19 cellular contexts compared by ENCODE assay signal in the genomic region with DNA sequence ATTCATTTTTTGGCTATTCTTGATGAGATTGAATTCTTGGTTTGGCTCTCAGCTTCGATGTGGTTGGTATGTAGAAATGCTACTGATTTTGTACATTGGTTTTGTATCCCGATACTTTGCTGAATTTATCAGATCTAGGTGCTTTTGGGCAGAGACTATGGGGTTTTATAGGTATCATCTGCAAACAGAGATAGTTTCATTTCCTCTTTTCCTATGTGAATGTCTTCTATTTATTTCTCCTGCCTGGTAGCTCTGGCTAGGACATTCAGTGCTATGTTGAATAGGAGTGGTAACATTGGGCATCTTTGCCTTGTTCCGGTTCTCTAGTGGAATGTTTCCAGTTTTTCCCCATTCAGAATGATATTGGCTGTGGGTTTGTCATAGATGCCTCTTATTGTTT. TPM values are rescaled to one million over a fixed set of nuclear protein-coding genes. Genes with fewer than 3 reads are reported as not detected.
"Had no signal": no experiment of that assay in that cellular context is flagged by ENCODE, and none has a peak within 500 bp of the region (broad histone marks: within the 10 kb centered on the region; RNA-seq: fewer than 3 reads in every experiment).

No MANE protein-coding gene starts in this region.

- H3K4me1 Mint-ChIP-seq: activated naive CD8-positive, alpha-beta T cell treated with anti-CD3 and anti-CD28 coated beads, Interleukin-2, amount 10 ng/mL, durations not matched to agents 7 days and 5 days; activated T-helper 17 cell treated with anti-CD3 and anti-CD28 coated beads, Interleukin-2, amount 50 U/mL, for 72 hours; natural killer cell had no signal

- H3K9me3 Mint-ChIP-seq: activated CD4-positive, alpha-beta memory T cell treated with anti-CD3 and anti-CD28 coated beads, Interleukin-2, amount 10 ng/mL, durations not matched to agents 7 days and 5 days had no signal

- H3K27ac Mint-ChIP-seq: activated CD4-positive, alpha-beta memory T cell treated with anti-CD3 and anti-CD28 coated beads, Interleukin-2, amount 10 ng/mL, durations not matched to agents 7 days and 5 days; activated naive CD8-positive, alpha-beta T cell treated with anti-CD3 and anti-CD28 coated beads, Interleukin-2, amount 10 ng/mL, durations not matched to agents 7 days and 5 days; activated T-helper 17 cell treated with anti-CD3 and anti-CD28 coated beads, Interleukin-2, amount 50 U/mL, for 72 hours; natural killer cell had no signal

- DNase-seq: activated CD4-positive, alpha-beta memory T cell treated with anti-CD3 and anti-CD28 coated beads, Interleukin-2, amount 10 ng/mL, durations not matched to agents 7 days and 5 days; activated CD4-positive, alpha-beta T cell treated with anti-CD3 and anti-CD28 coated beads for 4 hours; activated naive CD4-positive, alpha-beta T cell treated with Interleukin-2 at 50 U/mL for 16 hours; activated naive CD8-positive, alpha-beta T cell treated with anti-CD3 and anti-CD28 coated beads, Interleukin-2, amount 10 ng/mL, durations not matched to agents 7 days and 5 days; activated T-cell treated with anti-CD3 and anti-CD28 coated beads, Interleukin-2, amount 50 U/mL, for 1 hour; body of pancreas; dorsolateral prefrontal cortex; foreskin keratinocyte; islet precursor cell; lower lobe of right lung; natural killer cell; sigmoid colon; spleen; stimulated activated CD4-positive, alpha-beta T cell treated with anti-CD3 and anti-CD28 coated beads, Interleukin-4, amount 100 ng/mL, for 4 hours; stimulated activated naive CD4-positive, alpha-beta T cell; upper lobe of right lung had no signal

- H3K4me3 Mint-ChIP-seq: activated CD4-positive, alpha-beta memory T cell treated with anti-CD3 and anti-CD28 coated beads, Interleukin-2, amount 10 ng/mL, durations not matched to agents 7 days and 5 days; activated naive CD8-positive, alpha-beta T cell treated with anti-CD3 and anti-CD28 coated beads, Interleukin-2, amount 10 ng/mL, durations not matched to agents 7 days and 5 days; activated T-helper 17 cell treated with anti-CD3 and anti-CD28 coated beads, Interleukin-2, amount 50 U/mL, for 72 hours; natural killer cell had no signal

- ATAC-seq: activated T-helper 17 cell treated with anti-CD3 and anti-CD28 coated beads, Interleukin-2, amount 50 U/mL, for 72 hours; body of pancreas; foreskin keratinocyte; lower lobe of right lung; natural killer cell; upper lobe of right lung had no signal

- H3K36me3 Mint-ChIP-seq: activated naive CD8-positive, alpha-beta T cell treated with anti-CD3 and anti-CD28 coated beads, Interleukin-2, amount 10 ng/mL, durations not matched to agents 7 days and 5 days; natural killer cell had no signal

RNA-seq across cellular contexts. Expression of gene TACR1, which starts 5.5 kb away (rescaled TPM):
- total RNA-seq: activated CD4-positive, alpha-beta memory T cell treated with anti-CD3 and anti-CD28 coated beads, Interleukin-2, amount 10 ng/mL, durations not matched to agents 7 days and 5 days; activated naive CD8-positive, alpha-beta T cell treated with anti-CD3 and anti-CD28 coated beads, Interleukin-2, amount 10 ng/mL, durations not matched to agents 7 days and 5 days; activated T-helper 17 cell treated with anti-CD3 and anti-CD28 coated beads, Interleukin-2, amount 50 U/mL, for 72 hours; cardiac septum; foreskin keratinocyte; natural killer cell; T-helper 2 cell treated with Interferon-gamma antibody and Interleukin-4, amounts not matched to agents 100 ng/mL and 5 ng/mL, for 36 hours had no signal
